Comparison of ENCODE assay signal across 34 cellular contexts in genomic region chr4:137660211-137660610, GRCh38.
DNase-seq lines count a peak whose midpoint lies in the region; ATAC-seq, FAIRE-seq and TF ChIP-seq lines count a peak whose summit lies in the region.
"Had no signal": no experiment of that assay in that cellular context is flagged by ENCODE, and none has a peak within 500 bp of the region (broad histone marks: within the 10 kb centered on the region; RNA-seq: fewer than 3 reads in every experiment).

No MANE protein-coding gene starts in this region.

- H3K79me2 ChIP-seq in astrocyte (ENCODE audit: insufficient read depth, low read length), result no peaks in the 10 kb centered on the region

- H4K20me1 ChIP-seq in astrocyte (ENCODE audit: insufficient read depth, low read length), result no peaks in the 10 kb centered on the region

- no peaks in the 10 kb centered on the region for H3K9me3 ChIP-seq in astrocyte (ENCODE audit: insufficient read depth, low read depth, low read length)
- H3K9me3 ChIP-seq: A549, gastroesophageal sphincter had no signal

- H2AFZ ChIP-seq in astrocyte (ENCODE audit: low read depth, low read length), result peak overlapping the region; percentile 35

- H3K4me1 Mint-ChIP-seq in astrocyte (ENCODE audit: low read depth, unreplicated experiment) (peaks cover 19% of the 10 kb centered on the region), osteocyte (ENCODE audit: unreplicated experiment) (peaks cover 87% of the 10 kb centered on the region)
- H3K4me1 Mint-ChIP-seq: activated naive CD4-positive, alpha-beta T cell treated with anti-CD3 and anti-CD28 coated beads, Interleukin-2, amount 10 ng/mL, durations not matched to agents 7 days and 5 days had no signal

- peaks cover 15% of the 10 kb centered on the region for H3K4me1 ChIP-seq in astrocyte (ENCODE audit: insufficient read depth, low read length)
- H3K4me1 ChIP-seq: A549 had no signal

- peak overlapping the region; percentile 24 for H3K4me2 ChIP-seq in astrocyte (ENCODE audit: low read length)
- H3K4me2 ChIP-seq: A549 had no signal

- no peak for ATAC-seq in GM18858 (IDR thresholded peaks at IDR 0.05; ENCODE audit: unreplicated experiment)
- ATAC-seq: A549; effector memory CD8-positive, alpha-beta T cell; gastroesophageal sphincter; HepG2 had no signal

- H3K4me3 Mint-ChIP-seq in astrocyte (ENCODE audit: unreplicated experiment) (no peak overlapping the region), osteocyte (ENCODE audit: unreplicated experiment) (no peak overlapping the region)
- H3K4me3 Mint-ChIP-seq: activated CD4-positive, alpha-beta memory T cell treated with anti-CD3 and anti-CD28 coated beads for 36 hours; activated naive CD4-positive, alpha-beta T cell treated with anti-CD3 and anti-CD28 coated beads, Interleukin-2, amount 10 ng/mL, durations not matched to agents 7 days and 5 days; CD4-positive, alpha-beta T cell; effector memory CD8-positive, alpha-beta T cell; mesothelial cell of epicardium had no signal

- FAIRE-seq in astrocyte (lab: Jason Lieb, UNC), result no peak
- FAIRE-seq: A549, bronchial epithelial cell, GM18507, HepG2 had no signal

- TF ChIP-seq CTCF in astrocyte (IDR thresholded peaks at IDR 0.05; ENCODE audit: insufficient read depth, low read depth, low read length), result no peak
- TF ChIP-seq CTCF in fibroblast of mammary gland (conservative IDR thresholded peaks at IDR 0.05; ENCODE audit: control insufficient read depth, insufficient read depth, low read depth, low read length), result no peak
- TF ChIP-seq CTCF in osteocyte (IDR thresholded peaks at IDR 0.05), result no peak

- H3K27me3 Mint-ChIP-seq in astrocyte (ENCODE audit: low read depth, unreplicated experiment), result no peaks in the 10 kb centered on the region
- H3K27me3 Mint-ChIP-seq in osteocyte (ENCODE audit: unreplicated experiment), result no peaks in the 10 kb centered on the region
- H3K27me3 Mint-ChIP-seq: activated CD4-positive, alpha-beta memory T cell treated with anti-CD3 and anti-CD28 coated beads for 36 hours; activated naive CD4-positive, alpha-beta T cell treated with anti-CD3 and anti-CD28 coated beads, Interleukin-2, amount 10 ng/mL, durations not matched to agents 7 days and 5 days; CD4-positive, alpha-beta T cell; effector memory CD8-positive, alpha-beta T cell had no signal

- H3K27me3 ChIP-seq in astrocyte (ENCODE audit: insufficient read depth, low read length), result no peaks in the 10 kb centered on the region
- H3K27me3 ChIP-seq: gastroesophageal sphincter, uterus had no signal

- H3K4me3 ChIP-seq in astrocyte (ENCODE audit: insufficient read depth, low read depth, low read length) (no peak overlapping the region), fibroblast of mammary gland (ENCODE audit: control insufficient read depth, low read depth, low read length) (no peak overlapping the region)
- H3K4me3 ChIP-seq: A549, gastroesophageal sphincter, skin epidermis, uterus had no signal

- H3K36me3 ChIP-seq in astrocyte (ENCODE audit: insufficient read depth, low read length), result no peaks in the 10 kb centered on the region
- H3K36me3 ChIP-seq: gastroesophageal sphincter, uterus had no signal

- H3K9ac ChIP-seq in astrocyte (ENCODE audit: low read length), result no peak overlapping the region

- DNase-seq in EH (ENCODE audit: low read depth) (peak; percentile 74), astrocyte (ENCODE audit: low read depth) (no peak), fibroblast of mammary gland (ENCODE audit: low read depth) (peak; percentile 60), osteocyte (ENCODE audit: extremely low spot score, unreplicated experiment) (no peak), G401 (ENCODE audit: low spot score) (no peak), A172 (ENCODE audit: low spot score) (no peak)
- no peak for DNase-seq in stimulated activated CD4-positive, alpha-beta T cell treated with anti-CD3 and anti-CD28 coated beads, Interleukin-1b, Interleukin-23, amount 100 ng/mL, for 48 hours
- DNase-seq: activated CD4-positive, alpha-beta memory T cell treated with anti-CD3 and anti-CD28 coated beads for 36 hours; activated CD8-positive, alpha-beta memory T cell treated with anti-CD3 and anti-CD28 coated beads, Interleukin-2, amount 50 U/mL, for 48 hours; activated naive CD4-positive, alpha-beta T cell treated with anti-CD3 and anti-CD28 coated beads, Interleukin-2, amount 10 ng/mL, durations not matched to agents 7 days and 5 days; amniotic stem cell; CD4-positive, alpha-beta T cell; cortex of kidney; DMS79 treated with DMSO at 0.1 percent for 48 hours; effector memory CD8-positive, alpha-beta T cell; H7; kidney glomerular epithelial cell; MV-4-11; NCI-H1436; NCI-H2081 treated with DMSO at 0.1 percent for 48 hours; NCI-H226; occipital lobe; Right ventricle myocardium superior; stimulated activated naive CD4-positive, alpha-beta T cell treated with Interleukin-2 at 50 U/mL for 16 hours; T-helper 2 cell; uterus had no signal

- H3K36me3 Mint-ChIP-seq in astrocyte (ENCODE audit: low read depth, unreplicated experiment), result no peaks in the 10 kb centered on the region
- H3K36me3 Mint-ChIP-seq in osteocyte (ENCODE audit: unreplicated experiment), result no peaks in the 10 kb centered on the region
- H3K36me3 Mint-ChIP-seq: activated CD4-positive, alpha-beta memory T cell treated with anti-CD3 and anti-CD28 coated beads for 36 hours; activated naive CD4-positive, alpha-beta T cell treated with anti-CD3 and anti-CD28 coated beads, Interleukin-2, amount 10 ng/mL, durations not matched to agents 7 days and 5 days; mesothelial cell of epicardium had no signal

- H3K27ac ChIP-seq in astrocyte (ENCODE audit: low read depth, low read length), result no peak overlapping the region
- H3K27ac ChIP-seq: A549, uterus had no signal

- H3K27ac Mint-ChIP-seq in astrocyte (ENCODE audit: unreplicated experiment) (no peak overlapping the region), osteocyte (ENCODE audit: unreplicated experiment) (peak overlapping the region; percentile 84)
- H3K27ac Mint-ChIP-seq: activated CD4-positive, alpha-beta memory T cell treated with anti-CD3 and anti-CD28 coated beads for 36 hours; activated naive CD4-positive, alpha-beta T cell treated with anti-CD3 and anti-CD28 coated beads, Interleukin-2, amount 10 ng/mL, durations not matched to agents 7 days and 5 days; CD4-positive, alpha-beta T cell; effector memory CD8-positive, alpha-beta T cell had no signal

- peaks cover 4% of the 10 kb centered on the region for H3K9me3 Mint-ChIP-seq in astrocyte (ENCODE audit: unreplicated experiment)
- no peaks in the 10 kb centered on the region for H3K9me3 Mint-ChIP-seq in osteocyte (ENCODE audit: unreplicated experiment)
- H3K9me3 Mint-ChIP-seq: activated CD4-positive, alpha-beta memory T cell treated with anti-CD3 and anti-CD28 coated beads for 36 hours had no signal

- in situ Hi-C loops in G401 (cut with HindIII; ENCODE audit: low sequenced_read_pairs), result no loop called here

Comparison
In these comparisons a context has a peak if more than half of its experiments do, and no peak if none do; other contexts are left out.
1. DNase-seq: peak in EH (single experiment) and fibroblast of mammary gland (single experiment); none in astrocyte (single experiment), osteocyte (single experiment), G401 (single experiment), stimulated activated CD4-positive, alpha-beta T cell treated with anti-CD3 and anti-CD28 coated beads, Interleukin-1b, Interleukin-23, amount 100 ng/mL, for 48 hours (single experiment) and A172 (single experiment).